In genomic region chr4:121057466-121057911, GRCh38 we compare ENCODE assay signal across 24 cellular contexts. TPM values are rescaled to one million over a fixed set of nuclear protein-coding genes. Genes with fewer than 3 reads are reported as not detected.
DNase-seq lines count a peak whose midpoint lies in the region; ATAC-seq, FAIRE-seq and TF ChIP-seq lines count a peak whose summit lies in the region.
"Had no signal": no experiment of that assay in that cellular context is flagged by ENCODE, and none has a peak within 500 bp of the region (broad histone marks: within the 10 kb centered on the region; RNA-seq: fewer than 3 reads in every experiment).

No MANE protein-coding gene starts in this region.

- H3K36me3 ChIP-seq in SJCRH30 (no peaks in the 10 kb centered on the region; the same call in 1 of the 2 replicates), heart left ventricle (no peaks in the 10 kb centered on the region), neural progenitor cell (no peaks in the 10 kb centered on the region), brain microvascular endothelial cell (replicated peaks) (no peaks in the 10 kb centered on the region)
- H3K36me3 ChIP-seq: tibial nerve had no signal

- H3K9me3 Mint-ChIP-seq in neural progenitor cell = no peaks in the 10 kb centered on the region
- no peaks in the 10 kb centered on the region for H3K9me3 Mint-ChIP-seq in mesothelial cell of epicardium
- H3K9me3 Mint-ChIP-seq: activated CD4-positive, alpha-beta T cell treated with anti-CD3 and anti-CD28 coated beads, Interleukin-2, amount 10 ng/mL, durations not matched to agents 24 days and 14 days; activated T-helper 2 cell treated with anti-CD3 and anti-CD28 coated beads, Interferon-gamma antibody, Interleukin-2, Interleukin-4, amounts not matched to agents 10 μg/mL and 5 μg/mL and 100 μg/mL, durations not matched to agents 14 hours and 24 hours and 36 hours; neural crest cell; stimulated activated naive CD8-positive, alpha-beta T cell treated with anti-CD3 and anti-CD28 coated beads, Interleukin-15, amount 100 ng/mL, for 72 hours; T-cell had no signal

- DNase-seq in D721Med (ENCODE audit: insufficient read length, low spot score) (no peak), SJCRH30 (peak; percentile 7 to 36), heart left ventricle (peak in 4 of 5 donors; percentile 31 to 45 (median 35)), neural progenitor cell (ENCODE audit: low spot score) (peak; percentile 78), mesothelial cell of epicardium (ENCODE audit: low spot score in 2 of 2, unreplicated experiment in 2 of 2) (no peak), brain microvascular endothelial cell (no peak), HTR-8/SVneo (ENCODE audit: insufficient read length, low spot score) (no peak)
- DNase-seq: activated CD4-positive, alpha-beta T cell treated with anti-CD3 and anti-CD28 coated beads, Interleukin-2, amount 10 ng/mL, durations not matched to agents 24 days and 14 days; AML-193; cortex of kidney; H7; NCI-H1092; NCI-H2029; NCI-H446; stimulated activated CD4-positive, alpha-beta T cell treated with anti-CD3 and anti-CD28 coated beads, Interleukin-4, amount 100 ng/mL, for 1 hour; stimulated activated naive CD8-positive, alpha-beta T cell treated with anti-CD3 and anti-CD28 coated beads, Interleukin-15, amount 100 ng/mL, for 72 hours; T-cell had no signal

- intact Hi-C loops in heart left ventricle (cut with DNase I) = no loop called here

- H3K79me2 ChIP-seq in neural progenitor cell (ENCODE audit: low read depth) = no peaks in the 10 kb centered on the region

- TF ChIP-seq CTCF in D721Med (IDR thresholded peaks at IDR 0.05; ENCODE audit: insufficient read depth, missing control alignments) = no peak
- no peak for TF ChIP-seq CTCF in heart left ventricle (IDR thresholded peaks at IDR 0.05)
- no peak for TF ChIP-seq CTCF in neural progenitor cell (IDR thresholded peaks at IDR 0.05)
- no peak for TF ChIP-seq CTCF in mesothelial cell of epicardium (IDR thresholded peaks at IDR 0.05; ENCODE audit: unreplicated experiment)
- no peak for TF ChIP-seq CTCF in brain microvascular endothelial cell (IDR thresholded peaks at IDR 0.05; ENCODE audit: low read depth, low read length, missing control alignments)

- TF ChIP-seq POLR2A in heart left ventricle (IDR thresholded peaks at IDR 0.05) = no peak

- H3K27ac ChIP-seq in SJCRH30 (no peak overlapping the region), heart left ventricle (peak overlapping the region; percentile 31 to 83 (median 65)), neural progenitor cell (no peak overlapping the region), brain microvascular endothelial cell (no peak overlapping the region)
- H3K27ac ChIP-seq: tibial nerve had no signal

- H3K27me3 ChIP-seq in SJCRH30 (no peaks in the 10 kb centered on the region), heart left ventricle (peaks cover 0 to 9% (median 0%) of the 10 kb centered on the region in 9 donors), neural progenitor cell (no peaks in the 10 kb centered on the region), brain microvascular endothelial cell (replicated peaks) (no peaks in the 10 kb centered on the region)
- H3K27me3 ChIP-seq: tibial nerve had no signal

- H3K4me1 ChIP-seq in SJCRH30 (peaks cover 5% of the 10 kb centered on the region; the same call in 1 of the 2 replicates), heart left ventricle (peaks cover 0 to 29% (median 5%) of the 10 kb centered on the region in 12 donors), neural progenitor cell (peaks cover 20% of the 10 kb centered on the region)
- H3K4me1 ChIP-seq: tibial nerve had no signal

- no peak overlapping the region for H3K4me3 Mint-ChIP-seq in neural progenitor cell
- no peak overlapping the region for H3K4me3 Mint-ChIP-seq in mesothelial cell of epicardium
- H3K4me3 Mint-ChIP-seq: activated CD4-positive, alpha-beta T cell treated with anti-CD3 and anti-CD28 coated beads, Interleukin-2, amount 10 ng/mL, durations not matched to agents 24 days and 14 days; neural crest cell; stimulated activated naive CD8-positive, alpha-beta T cell treated with anti-CD3 and anti-CD28 coated beads, Interleukin-15, amount 100 ng/mL, for 72 hours; T-cell had no signal

- in situ Hi-C loops in brain microvascular endothelial cell (cut with HindIII; ENCODE audit: low pct_ligation_motif_present, low sequenced_read_pairs) = no loop called here

- H4K20me1 ChIP-seq in neural progenitor cell (ENCODE audit: low read depth) = no peaks in the 10 kb centered on the region

- ATAC-seq in heart left ventricle (peak; percentile 60 to 93 (median 79)), HG03378 (IDR thresholded peaks at IDR 0.05; ENCODE audit: unreplicated experiment) (no peak)
- ATAC-seq: stimulated activated naive CD8-positive, alpha-beta T cell treated with anti-CD3 and anti-CD28 coated beads, Interleukin-15, amount 100 ng/mL, for 72 hours; T-cell had no signal

- WGBS in heart left ventricle, 4 donors = 24 to 31% (median 29%) methylated on average over 9 of the region's 9 CpGs

- FAIRE-seq in D721Med (lab: Jason Lieb, UNC) (peak; percentile 29), HTR-8/SVneo (lab: Jason Lieb, UNC) (no peak)
- FAIRE-seq: endothelial cell of umbilical vein had no signal

- H3K4me1 Mint-ChIP-seq in neural progenitor cell (no peaks in the 10 kb centered on the region), mesothelial cell of epicardium (peaks cover 11% of the 10 kb centered on the region)
- H3K4me1 Mint-ChIP-seq: neural crest cell; stimulated activated naive CD8-positive, alpha-beta T cell treated with anti-CD3 and anti-CD28 coated beads, Interleukin-15, amount 100 ng/mL, for 72 hours had no signal

- H3K9me3 ChIP-seq in SJCRH30 (replicated peaks) (no peaks in the 10 kb centered on the region), heart left ventricle (no peaks in the 10 kb centered on the region), neural progenitor cell (ENCODE audit: low read depth) (no peaks in the 10 kb centered on the region)
- H3K9me3 ChIP-seq: tibial nerve had no signal

- H3K9ac ChIP-seq in neural progenitor cell = no peak overlapping the region

- H3K4me2 ChIP-seq in neural progenitor cell = peak overlapping the region; percentile 49
- H3K4me2 ChIP-seq: smooth muscle cell had no signal

- H3K36me3 Mint-ChIP-seq in neural progenitor cell = no peaks in the 10 kb centered on the region
- H3K36me3 Mint-ChIP-seq in mesothelial cell of epicardium = no peaks in the 10 kb centered on the region
- H3K36me3 Mint-ChIP-seq: T-cell had no signal

- no peak overlapping the region for H2AFZ ChIP-seq in neural progenitor cell (replicated peaks)

- H3K27ac Mint-ChIP-seq in neural progenitor cell (no peak overlapping the region), mesothelial cell of epicardium (no peak overlapping the region)
- H3K27ac Mint-ChIP-seq: activated CD4-positive, alpha-beta T cell treated with anti-CD3 and anti-CD28 coated beads, Interleukin-2, amount 10 ng/mL, durations not matched to agents 24 days and 14 days; activated T-helper 2 cell treated with anti-CD3 and anti-CD28 coated beads, Interferon-gamma antibody, Interleukin-2, Interleukin-4, amounts not matched to agents 10 μg/mL and 5 μg/mL and 100 μg/mL, durations not matched to agents 14 hours and 24 hours and 36 hours; progenitor cell of endocrine pancreas; stimulated activated naive CD8-positive, alpha-beta T cell treated with anti-CD3 and anti-CD28 coated beads, Interleukin-15, amount 100 ng/mL, for 72 hours; T-cell had no signal

- H3K4me3 ChIP-seq in SJCRH30 (peak overlapping the region; percentile 34; the same call in 1 of the 2 replicates), heart left ventricle (no peak overlapping the region), neural progenitor cell (no peak overlapping the region), brain microvascular endothelial cell (ENCODE audit: low read depth, low read length) (no peak overlapping the region)
- H3K4me3 ChIP-seq: smooth muscle cell, tibial nerve had no signal

- peaks cover 3% of the 10 kb centered on the region for H3K27me3 Mint-ChIP-seq in neural progenitor cell (ENCODE audit: insufficient read depth, low read depth)
- no peaks in the 10 kb centered on the region for H3K27me3 Mint-ChIP-seq in mesothelial cell of epicardium (ENCODE audit: low read depth)

- H3F3A ChIP-seq in neural progenitor cell (ENCODE audit: low read depth) = peaks cover 10% of the 10 kb centered on the region

RNA-seq across cellular contexts. Expression of gene NDNF, which starts 14.8 kb away (rescaled TPM):
- 6.5 and 7.3 TPM in 2 replicates for total RNA-seq in SJCRH30 (2014; rRNA removed; shearing (Covaris generic))
- total RNA-seq in heart left ventricle = 10 to 100 TPM in 3 of 9 donors, 1 to 10 TPM in 6; 3.0 to 11.2 (median 8.2) TPM
- polyA plus RNA-seq in heart left ventricle = 1 to 10 TPM; 2.8 to 6.7 TPM
- 4.0 and 4.2 TPM in 2 replicates for total RNA-seq in neural progenitor cell (ENCODE audit: low replicate concordance)
- total RNA-seq in mesothelial cell of epicardium = 8.6 to 10.1 TPM (median 9.9 TPM) in 3 replicates
- total RNA-seq: endothelial cell of umbilical vein had no signal
- polyA plus RNA-seq: endothelial cell of umbilical vein had no signal

Comparison
In these comparisons a context has a peak if more than half of its experiments do, and no peak if none do; other contexts are left out.
1. DNase-seq: peak in SJCRH30 (2 of 2), heart left ventricle (4 of 5) and neural progenitor cell (single experiment); none in D721Med (single experiment), mesothelial cell of epicardium (0 of 2), brain microvascular endothelial cell (single experiment) and HTR-8/SVneo (single experiment).
2. H3K27ac ChIP-seq: peak in heart left ventricle (12 of 12); none in SJCRH30 (single experiment), neural progenitor cell (single experiment) and brain microvascular endothelial cell (single experiment).